In the genomic region with DNA sequence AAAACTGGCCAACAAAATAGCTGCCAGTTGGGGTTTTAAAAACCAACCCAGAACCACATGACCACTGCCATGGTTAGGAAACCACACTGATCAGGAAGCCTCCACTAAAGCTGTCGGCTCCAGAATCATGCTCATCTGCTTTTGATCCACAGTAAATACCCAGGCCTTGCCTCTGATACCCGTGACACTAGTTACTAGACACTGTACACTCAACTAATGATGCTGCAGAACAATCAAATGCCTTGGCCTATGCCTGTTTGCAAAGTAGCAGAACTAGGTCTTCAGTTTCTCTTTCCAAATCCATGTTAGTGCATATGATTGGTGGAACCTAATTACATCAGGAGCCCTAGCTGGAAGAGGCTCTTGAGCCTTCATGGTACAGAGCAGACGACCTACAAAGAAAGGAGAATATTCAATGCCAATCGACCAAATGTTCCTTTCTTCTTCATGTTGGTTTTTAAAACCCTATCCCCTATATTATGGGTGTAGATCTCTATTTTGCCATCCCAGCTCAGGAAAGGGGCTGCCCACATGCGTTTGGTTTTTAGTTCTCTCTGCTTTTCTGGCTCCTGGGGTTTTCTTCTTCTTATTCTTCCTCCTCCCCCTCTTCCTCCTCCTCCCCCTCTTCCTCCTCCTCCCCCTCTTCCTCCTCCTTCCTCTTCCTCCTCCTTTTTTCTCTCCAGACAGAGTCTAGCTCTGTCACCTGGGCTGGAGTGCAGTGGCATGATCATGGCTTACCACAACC, we compare ENCODE assay signal across 11 cellular contexts.
DNase-seq lines count a peak whose midpoint lies in the region; ATAC-seq lines count a peak whose summit lies in the region.
"Had no signal": no experiment of that assay in that cellular context is flagged by ENCODE, and none has a peak within 500 bp of the region (broad histone marks: within the 10 kb centered on the region; RNA-seq: fewer than 3 reads in every experiment).

No MANE protein-coding gene starts in this region.

- in situ Hi-C loops in KBM-7 (cut with MboI; ENCODE audit: low pct_unique_long_range_greater_than_20kb, low sequenced_read_pairs) = no loop called here

- intact Hi-C loops in activated CD4-positive, alpha-beta T cell treated with anti-CD3 and anti-CD28 coated beads for 36 hours (cut with DNase I, micrococcal nuclease) = no loop called here
- intact Hi-C loops in activated T-helper 1 cell treated with anti-CD3 and anti-CD28 coated beads, Interleukin-12 subunit alpha, Interleukin-12 subunit beta, Interleukin-2, Interleukin-4 antibody, amounts not matched to agents 30 ng/mL and 10 ng/mL and 1 ng/mL, durations not matched to agents 14 hours and 24 hours and 36 hours (cut with micrococcal nuclease) = no loop called here
- intact Hi-C loops in posterior vena cava (cut with DNase I) = no loop called here

- CTCF ChIA-PET in activated CD4-positive, alpha-beta T cell treated with anti-CD3 and anti-CD28 coated beads for 36 hours (lab: Charles Lee) = interaction anchor here (0.9 kb wide), 1 partner anchor 93 kb away, joined by 3 read pairs; no protein-coding TSS in a partner anchor

- peak; percentile 66 for ATAC-seq in activated CD4-positive, alpha-beta T cell treated with anti-CD3 and anti-CD28 coated beads for 36 hours
- ATAC-seq in stimulated activated effector memory CD8-positive, alpha-beta T cell treated with anti-CD3 and anti-CD28 coated beads, Interleukin-12 subunit alpha, Interleukin-12 subunit beta, amount 100 ng/mL, for 72 hours = peak; percentile 63
- ATAC-seq in GM19397 (IDR thresholded peaks at IDR 0.05; ENCODE audit: unreplicated experiment) = no peak
- ATAC-seq: left lobe of liver had no signal

- POLR2A ChIA-PET in activated CD4-positive, alpha-beta T cell treated with anti-CD3 and anti-CD28 coated beads for 36 hours (lab: Charles Lee) = interaction anchor here (0.6 kb wide), 1 partner anchor 374 kb away, joined by 3 read pairs; no protein-coding TSS in a partner anchor

- H3K4me1 Mint-ChIP-seq in activated CD4-positive, alpha-beta T cell treated with anti-CD3 and anti-CD28 coated beads for 36 hours = peaks cover 9% of the 10 kb centered on the region
- peaks cover 5% of the 10 kb centered on the region for H3K4me1 Mint-ChIP-seq in activated T-helper 1 cell treated with anti-CD3 and anti-CD28 coated beads, Interleukin-12 subunit alpha, Interleukin-12 subunit beta, Interleukin-2, Interleukin-4 antibody, amounts not matched to agents 30 ng/mL and 10 ng/mL and 1 ng/mL, durations not matched to agents 14 hours and 24 hours and 36 hours (ENCODE audit: low read depth)
- H3K4me1 Mint-ChIP-seq in stimulated activated effector memory CD8-positive, alpha-beta T cell treated with anti-CD3 and anti-CD28 coated beads, Interleukin-12 subunit alpha, Interleukin-12 subunit beta, amount 100 ng/mL, for 72 hours = peaks cover 27% of the 10 kb centered on the region

- no peaks in the 10 kb centered on the region for H3K36me3 Mint-ChIP-seq in activated CD4-positive, alpha-beta T cell treated with anti-CD3 and anti-CD28 coated beads for 36 hours (ENCODE audit: low read depth)
- no peaks in the 10 kb centered on the region for H3K36me3 Mint-ChIP-seq in activated T-helper 1 cell treated with anti-CD3 and anti-CD28 coated beads, Interleukin-12 subunit alpha, Interleukin-12 subunit beta, Interleukin-2, Interleukin-4 antibody, amounts not matched to agents 30 ng/mL and 10 ng/mL and 1 ng/mL, durations not matched to agents 14 hours and 24 hours and 36 hours (ENCODE audit: low read depth)
- H3K36me3 Mint-ChIP-seq in stimulated activated effector memory CD8-positive, alpha-beta T cell treated with anti-CD3 and anti-CD28 coated beads, Interleukin-12 subunit alpha, Interleukin-12 subunit beta, amount 100 ng/mL, for 72 hours = peaks cover 7% of the 10 kb centered on the region

- H3K9me3 Mint-ChIP-seq in activated CD4-positive, alpha-beta T cell treated with anti-CD3 and anti-CD28 coated beads for 36 hours (ENCODE audit: low read depth) = peaks cover 1% of the 10 kb centered on the region
- no peaks in the 10 kb centered on the region for H3K9me3 Mint-ChIP-seq in activated T-helper 1 cell treated with anti-CD3 and anti-CD28 coated beads, Interleukin-12 subunit alpha, Interleukin-12 subunit beta, Interleukin-2, Interleukin-4 antibody, amounts not matched to agents 30 ng/mL and 10 ng/mL and 1 ng/mL, durations not matched to agents 14 hours and 24 hours and 36 hours
- H3K9me3 Mint-ChIP-seq in stimulated activated effector memory CD8-positive, alpha-beta T cell treated with anti-CD3 and anti-CD28 coated beads, Interleukin-12 subunit alpha, Interleukin-12 subunit beta, amount 100 ng/mL, for 72 hours = peaks cover 2% of the 10 kb centered on the region

- H3K27me3 Mint-ChIP-seq in activated CD4-positive, alpha-beta T cell treated with anti-CD3 and anti-CD28 coated beads for 36 hours = no peaks in the 10 kb centered on the region
- H3K27me3 Mint-ChIP-seq in activated T-helper 1 cell treated with anti-CD3 and anti-CD28 coated beads, Interleukin-12 subunit alpha, Interleukin-12 subunit beta, Interleukin-2, Interleukin-4 antibody, amounts not matched to agents 30 ng/mL and 10 ng/mL and 1 ng/mL, durations not matched to agents 14 hours and 24 hours and 36 hours (ENCODE audit: insufficient read depth) = peaks cover 5% of the 10 kb centered on the region

- DNase-seq in activated CD4-positive, alpha-beta T cell treated with anti-CD3 and anti-CD28 coated beads for 36 hours = no peak
- no peak for DNase-seq in activated CD4-positive, alpha-beta T cell treated with anti-CD3 and anti-CD28 coated beads for 48 hours
- peak; percentile 21 for DNase-seq in KBM-7
- DNase-seq in activated T-helper 1 cell treated with anti-CD3 and anti-CD28 coated beads, Interleukin-12 subunit alpha, Interleukin-12 subunit beta, Interleukin-2, Interleukin-4 antibody, amounts not matched to agents 30 ng/mL and 10 ng/mL and 1 ng/mL, durations not matched to agents 14 hours and 24 hours and 36 hours (ENCODE audit: low spot score) = no peak
- DNase-seq in stimulated activated effector memory CD8-positive, alpha-beta T cell treated with anti-CD3 and anti-CD28 coated beads, Interleukin-12 subunit alpha, Interleukin-12 subunit beta, amount 100 ng/mL, for 72 hours (ENCODE audit: low spot score in 2 of 2) = peak in 1 of 2 donors; percentile 49
- no peak for DNase-seq in HK-2 (ENCODE audit: unreplicated experiment)
- DNase-seq in posterior vena cava (ENCODE audit: low spot score) = no peak
- DNase-seq: endodermal cell, NCI-H1105 treated with DMSO at 0.1 percent for 48 hours had no signal

- H3K27ac Mint-ChIP-seq in activated CD4-positive, alpha-beta T cell treated with anti-CD3 and anti-CD28 coated beads for 36 hours = no peak overlapping the region
- H3K27ac Mint-ChIP-seq in activated T-helper 1 cell treated with anti-CD3 and anti-CD28 coated beads, Interleukin-12 subunit alpha, Interleukin-12 subunit beta, Interleukin-2, Interleukin-4 antibody, amounts not matched to agents 30 ng/mL and 10 ng/mL and 1 ng/mL, durations not matched to agents 14 hours and 24 hours and 36 hours = peak overlapping the region; percentile 48
- H3K27ac Mint-ChIP-seq in stimulated activated effector memory CD8-positive, alpha-beta T cell treated with anti-CD3 and anti-CD28 coated beads, Interleukin-12 subunit alpha, Interleukin-12 subunit beta, amount 100 ng/mL, for 72 hours = peak overlapping the region; percentile 93
- H3K27ac Mint-ChIP-seq: endodermal cell had no signal

- H3K4me3 Mint-ChIP-seq in activated CD4-positive, alpha-beta T cell treated with anti-CD3 and anti-CD28 coated beads for 36 hours = no peak overlapping the region
- H3K4me3 Mint-ChIP-seq in activated T-helper 1 cell treated with anti-CD3 and anti-CD28 coated beads, Interleukin-12 subunit alpha, Interleukin-12 subunit beta, Interleukin-2, Interleukin-4 antibody, amounts not matched to agents 30 ng/mL and 10 ng/mL and 1 ng/mL, durations not matched to agents 14 hours and 24 hours and 36 hours = no peak overlapping the region
- no peak overlapping the region for H3K4me3 Mint-ChIP-seq in stimulated activated effector memory CD8-positive, alpha-beta T cell treated with anti-CD3 and anti-CD28 coated beads, Interleukin-12 subunit alpha, Interleukin-12 subunit beta, amount 100 ng/mL, for 72 hours
- H3K4me3 Mint-ChIP-seq: endodermal cell had no signal
